ENCODE assay signal across 10 cellular contexts in genomic region chr3:125057186-125057850, GRCh38. TPM values are rescaled to one million over a fixed set of nuclear protein-coding genes. Genes with fewer than 3 reads are reported as not detected.
DNase-seq lines count a peak whose midpoint lies in the region; ATAC-seq, FAIRE-seq and TF ChIP-seq lines count a peak whose summit lies in the region.
"Had no signal": no experiment of that assay in that cellular context is flagged by ENCODE, and none has a peak within 500 bp of the region (broad histone marks: within the 10 kb centered on the region; RNA-seq: fewer than 3 reads in every experiment).

No MANE protein-coding gene starts in this region.

- H3K27ac ChIP-seq in heart left ventricle (peak overlapping the region in 10 of 12 donors; percentile 82 to 99 (median 94)), keratinocyte (ENCODE audit: control insufficient read depth, insufficient read depth, low read length) (peak overlapping the region; percentile 45), uterus (peak overlapping the region; percentile 96 to 99)
- H3K27ac ChIP-seq: C4-2B had no signal

- H3K9me1 ChIP-seq in keratinocyte (ENCODE audit: control insufficient read depth, extremely low read depth, insufficient read depth, low read length), result no peaks in the 10 kb centered on the region

- H3K4me1 ChIP-seq in heart left ventricle, result peaks cover 14 to 66% (median 57%) of the 10 kb centered on the region in 12 donors
- H3K4me1 ChIP-seq in keratinocyte (ENCODE audit: control insufficient read depth, extremely low read depth, insufficient read depth, low read length), result peaks cover 44% of the 10 kb centered on the region
- H3K4me1 ChIP-seq in uterus, result peaks cover 0 to 22% of the 10 kb centered on the region in 2 donors

- no peaks in the 10 kb centered on the region for H3K36me3 ChIP-seq in heart left ventricle
- H3K36me3 ChIP-seq in keratinocyte (ENCODE audit: control insufficient read depth in 2 of 2, extremely low read depth in 1 of 2, insufficient read depth in 2 of 2, low read length in 2 of 2), result no peaks in the 10 kb centered on the region
- H3K36me3 ChIP-seq in uterus, result no peaks in the 10 kb centered on the region

- H3K9me3 ChIP-seq in heart left ventricle (no peaks in the 10 kb centered on the region), keratinocyte (ENCODE audit: control insufficient read depth, low read depth, low read length) (no peaks in the 10 kb centered on the region), uterus (no peaks in the 10 kb centered on the region)

- TF ChIP-seq POLR2A in heart left ventricle (IDR thresholded peaks at IDR 0.05), result no peak
- TF ChIP-seq POLR2A in uterus (IDR thresholded peaks at IDR 0.05), result no peak

- DNase-seq in heart left ventricle (no peak), cardiac septum (ENCODE audit: low spot score) (no peak), amniotic epithelial cell (ENCODE audit: low read depth) (peak; percentile 83), keratinocyte (ENCODE audit: low read depth, low spot score) (peak; percentile 58), uterus (peak; percentile 50 to 71), HEK293T (ENCODE audit: extremely low spot score) (no peak)
- DNase-seq in NK-92 treated with Interleukin-12 subunit alpha and Interleukin-12 subunit beta, amount 100 ng/mL, for 24 hours (lab: John Stamatoyannopoulos, UW), result no peak
- DNase-seq: stimulated activated CD4-positive, alpha-beta T cell treated with anti-CD3 and anti-CD28 coated beads, Interleukin-15, amount 100 ng/mL, for 24 hours had no signal

- no peak for TF ChIP-seq CTCF in heart left ventricle (IDR thresholded peaks at IDR 0.05)
- TF ChIP-seq CTCF in keratinocyte (optimal IDR thresholded peaks at IDR 0.05 in 1 of 3, IDR thresholded peaks at IDR 0.05 in 1 of 3, conservative IDR thresholded peaks at IDR 0.05 in 1 of 3; ENCODE audit: extremely low read depth in 1 of 3, insufficient read depth in 2 of 3, low read length in 3 of 3), result no peak
- no peak for TF ChIP-seq CTCF in uterus (IDR thresholded peaks at IDR 0.05)

- no peak overlapping the region for H3K9ac ChIP-seq in keratinocyte (ENCODE audit: control insufficient read depth, extremely low read depth, insufficient read depth, low read length)

- H4K20me1 ChIP-seq in keratinocyte (ENCODE audit: control insufficient read depth, extremely low read depth, insufficient read depth, low read length), result no peaks in the 10 kb centered on the region

- peak overlapping the region; percentile 77 for H3K4me2 ChIP-seq in keratinocyte (ENCODE audit: control insufficient read depth, extremely low read depth, insufficient read depth, low read depth, low read length)

- POLR2A ChIA-PET in HEK293T (lab: Yijun Ruan, JAX), result interaction anchor here (0.6 kb wide), 1 partner anchor 23 kb away, joined by 3 read pairs; no protein-coding TSS in a partner anchor

- FAIRE-seq in keratinocyte (lab: Jason Lieb, UNC), result peak; percentile 84

- CTCF ChIA-PET in HEK293T (lab: Yijun Ruan, JAX), result no interaction called here

- intact Hi-C loops in heart left ventricle (cut with DNase I), result loop anchor here in 7 of 10 donors (2.0 to 10.0 kb wide), 7 partner anchors 35 to 105 kb away; no protein-coding TSS in a partner anchor
- intact Hi-C loops in cardiac septum (cut with DNase I), result loop anchor here (10.0 kb wide), 2 partner anchors 273 to 317 kb away; partner anchors contain the start of gene ZNF148
- intact Hi-C loops in uterus (cut with DNase I; ENCODE audit: low total_unique reads), result no loop called here

- H3K27me3 ChIP-seq in heart left ventricle, result no peaks in the 10 kb centered on the region
- H3K27me3 ChIP-seq in keratinocyte (ENCODE audit: control insufficient read depth, extremely low read depth, insufficient read depth, low read length), result no peaks in the 10 kb centered on the region
- H3K27me3 ChIP-seq in uterus, result no peaks in the 10 kb centered on the region

- dilution Hi-C loops in keratinocyte (cut with MboI; ENCODE audit: extremely low pct_ligation_motif_present, low sequenced_read_pairs), result no loop called here

- ATAC-seq in heart left ventricle, result no peak
- ATAC-seq in HG02798 (IDR thresholded peaks at IDR 0.05; ENCODE audit: poor library complexity, unreplicated experiment), result no peak

- WGBS in heart left ventricle, 4 donors, result 82 to 83% (median 83%) methylated on average over 3 of the region's 3 CpGs

- H3K4me3 ChIP-seq in heart left ventricle (no peak overlapping the region), keratinocyte (ENCODE audit: control insufficient read depth in 2 of 3, extremely low read depth in 1 of 3, insufficient read depth in 2 of 3, low read depth in 1 of 3, low read length in 3 of 3) (no peak overlapping the region), uterus (no peak overlapping the region)

- H2AFZ ChIP-seq in keratinocyte (ENCODE audit: control insufficient read depth, low read length), result no peak overlapping the region

- H3K79me2 ChIP-seq in keratinocyte (ENCODE audit: control insufficient read depth, insufficient read depth, low read length), result peaks cover 20% of the 10 kb centered on the region

TF ChIP-seq in HEK293T, 16 proteins besides CTCF, POLR2A, EP300 and RAD21:
- TF ChIP-seq SUZ12 (IDR thresholded peaks at IDR 0.05) (no peak), LEF1 (IDR thresholded peaks at IDR 0.05; ENCODE audit: borderline replicate concordance) (no peak), SP1 (IDR thresholded peaks at IDR 0.05) (no peak), ZNF384 (IDR thresholded peaks at IDR 0.05) (no peak), ARNT (IDR thresholded peaks at IDR 0.05) (no peak), L3MBTL2 (conservative IDR thresholded peaks at IDR 0.05) (no peak)

RNA-seq across cellular contexts. Expression of gene HEG1, which starts 1.5 kb away (rescaled TPM):
- total RNA-seq in heart left ventricle (100 to 1,000 TPM in 6 of 9 donors, 10 to 100 TPM in 3; 68.1 to 211 (median 121) TPM), cardiac septum (151 TPM), uterus (10 to 100 TPM; 64.8 to 97.0 (median 71.7) TPM)
- polyA plus RNA-seq in heart left ventricle (10 to 100 TPM; 23.7 to 39.0 TPM), keratinocyte (10.9 to 20.7 TPM (median 12.7 TPM) in 3 replicates)
- polyA plus RNA-seq in keratinocyte (2011; ENCODE audit: low read depth), result 9.8 TPM
- 7.6 and 9.3 TPM in 2 replicates for polyA plus RNA-seq in keratinocyte (2011; cell fraction: cytosol; rRNA removed)
- polyA plus RNA-seq in keratinocyte (2011; cell fraction: nucleus; rRNA removed), result 65.3 and 68.5 TPM in 2 replicates
- 6.3 and 15.6 TPM in 2 replicates for polyA plus RNA-seq in keratinocyte (2012; ENCODE audit: low replicate concordance)
- 20.3 to 90.3 TPM (median 33.3 TPM) in 3 replicates for polyA minus RNA-seq in keratinocyte
- 17.1 TPM for polyA minus RNA-seq in keratinocyte (2011; cell fraction: cytosol; rRNA and poly(A)+ RNA removed)
- 63.9 and 119 TPM in 2 replicates for polyA minus RNA-seq in keratinocyte (2011; cell fraction: nucleus; rRNA and poly(A)+ RNA removed)

Comparison
In these comparisons a context has a peak if more than half of its experiments do, and no peak if none do; other contexts are left out.
1. DNase-seq: peak in amniotic epithelial cell (single experiment), keratinocyte (single experiment) and uterus (2 of 2); none in heart left ventricle (0 of 5), cardiac septum (single experiment), NK-92 treated with Interleukin-12 subunit alpha and Interleukin-12 subunit beta, amount 100 ng/mL, for 24 hours (single experiment) and HEK293T (single experiment).
2. H3K27ac ChIP-seq: peak in every context shown above with its lines; median percentile 98 in uterus; 94 in heart left ventricle; 45 in keratinocyte.